29 cellular contexts compared by ENCODE assay signal in genomic region chr2:33220533-33220932, GRCh38.
DNase-seq lines count a peak whose midpoint lies in the region; FAIRE-seq and TF ChIP-seq lines count a peak whose summit lies in the region.
"Had no signal": no experiment of that assay in that cellular context is flagged by ENCODE, and none has a peak within 500 bp of the region (broad histone marks: within the 10 kb centered on the region; RNA-seq: fewer than 3 reads in every experiment).

No MANE protein-coding gene starts in this region.

- TF ChIP-seq POLR2A in suprapubic skin (IDR thresholded peaks at IDR 0.05) = no peak
- TF ChIP-seq POLR2A in thyroid gland (IDR thresholded peaks at IDR 0.05) = no peak

- no peaks in the 10 kb centered on the region for H3K27me3 Mint-ChIP-seq in HFFc6 (ENCODE audit: insufficient read depth)
- H3K27me3 Mint-ChIP-seq in astrocyte (ENCODE audit: low read depth, unreplicated experiment) = no peaks in the 10 kb centered on the region
- H3K27me3 Mint-ChIP-seq in activated naive CD8-positive, alpha-beta T cell treated with anti-CD3 and anti-CD28 coated beads for 36 hours = peaks cover 17% of the 10 kb centered on the region
- H3K27me3 Mint-ChIP-seq in Calu3 (ENCODE audit: unreplicated experiment) = no peaks in the 10 kb centered on the region

- H3K9ac ChIP-seq in astrocyte (ENCODE audit: low read length) = peak overlapping the region; percentile 38
- H3K9ac ChIP-seq: KMS-11, parathyroid adenoma had no signal

- H3K4me2 ChIP-seq in astrocyte (ENCODE audit: low read length) = peak overlapping the region; percentile 46
- H3K4me2 ChIP-seq: KMS-11 had no signal

- no peak for TF ChIP-seq EP300 in suprapubic skin (IDR thresholded peaks at IDR 0.05)

- FAIRE-seq in astrocyte (lab: Jason Lieb, UNC) (no peak), urothelium cell line (lab: Jason Lieb, UNC) (no peak)
- FAIRE-seq: G401.6, kidney, TTC549 had no signal

- no peaks in the 10 kb centered on the region for H3K27me3 ChIP-seq in astrocyte (ENCODE audit: insufficient read depth, low read length)
- H3K27me3 ChIP-seq in suprapubic skin = no peaks in the 10 kb centered on the region
- no peaks in the 10 kb centered on the region for H3K27me3 ChIP-seq in thyroid gland
- H3K27me3 ChIP-seq: gastroesophageal sphincter, stomach had no signal

- CTCF ChIA-PET in Calu3 (lab: Charles Lee) = interaction anchor here (0.7 kb wide), 1 partner anchor 11 kb away, joined by 3 read pairs; no protein-coding TSS in a partner anchor

- H2AFZ ChIP-seq in astrocyte (ENCODE audit: low read depth, low read length) = no peak overlapping the region
- H2AFZ ChIP-seq: parathyroid adenoma had no signal

- H3K9me3 ChIP-seq in astrocyte (ENCODE audit: insufficient read depth, low read depth, low read length) (no peaks in the 10 kb centered on the region), suprapubic skin (no peaks in the 10 kb centered on the region), thyroid gland (no peaks in the 10 kb centered on the region)
- H3K9me3 ChIP-seq: gastroesophageal sphincter, stomach had no signal

- no peak overlapping the region for H3K4me3 ChIP-seq in astrocyte (ENCODE audit: insufficient read depth, low read depth, low read length)
- H3K4me3 ChIP-seq in suprapubic skin = no peak overlapping the region
- no peak overlapping the region for H3K4me3 ChIP-seq in thyroid gland (replicated peaks in 1 of 3)
- H3K4me3 ChIP-seq: gastroesophageal sphincter, lung, stomach had no signal

- DNase-seq in HFFc6 = no peak
- no peak for DNase-seq in astrocyte (ENCODE audit: low read depth)
- DNase-seq in left kidney (ENCODE audit: low read depth, low spot score) = peak; percentile 14
- no peak for DNase-seq in suprapubic skin (ENCODE audit: low spot score in 2 of 2)
- DNase-seq in thyroid gland = no peak
- no peak for DNase-seq in activated naive CD8-positive, alpha-beta T cell treated with anti-CD3 and anti-CD28 coated beads for 36 hours
- DNase-seq in Calu3 = no peak
- no peak for DNase-seq in urothelium cell line (ENCODE audit: low spot score)
- DNase-seq: activated CD8-positive, alpha-beta memory T cell treated with anti-CD3 and anti-CD28 coated beads for 24 hours; activated naive CD4-positive, alpha-beta T cell; activated T-cell treated with anti-CD3 and anti-CD28 coated beads, Interleukin-2, amount 50 U/mL, for 4 hours; amygdala; CD4-positive, alpha-beta T cell; central memory CD4-positive, alpha-beta T cell; DMS153; kidney; naive thymus-derived CD8-positive, alpha-beta T cell; NCI-H2081; right cardiac atrium; SHP77 treated with DMSO at 0.1 percent for 48 hours; stimulated activated CD4-positive, alpha-beta T cell treated with anti-CD3 and anti-CD28 coated beads, Interleukin-15, amount 100 ng/mL, for 24 hours; stomach; T-helper 1 cell had no signal

- intact Hi-C loops in thyroid gland (cut with DNase I) (no loop called here), Calu3 (cut with micrococcal nuclease; ENCODE audit: unreplicated experiment) (no loop called here)

- peaks cover 36% of the 10 kb centered on the region for H3K4me1 ChIP-seq in astrocyte (ENCODE audit: insufficient read depth, low read length)
- H3K4me1 ChIP-seq in suprapubic skin = peaks cover 10% of the 10 kb centered on the region
- peaks cover 0 to 15% of the 10 kb centered on the region in 2 donors for H3K4me1 ChIP-seq in thyroid gland
- H3K4me1 ChIP-seq: parathyroid adenoma had no signal

- peaks cover 4% of the 10 kb centered on the region for H3K79me2 ChIP-seq in astrocyte (ENCODE audit: insufficient read depth, low read length)
- H3K79me2 ChIP-seq: parathyroid adenoma had no signal

- H3K27ac Mint-ChIP-seq in HFFc6 = peak overlapping the region; percentile 70
- H3K27ac Mint-ChIP-seq in astrocyte (ENCODE audit: unreplicated experiment) = peak overlapping the region; percentile 85
- H3K27ac Mint-ChIP-seq in activated naive CD8-positive, alpha-beta T cell treated with anti-CD3 and anti-CD28 coated beads for 36 hours = no peak overlapping the region
- H3K27ac Mint-ChIP-seq in Calu3 (ENCODE audit: unreplicated experiment) = no peak overlapping the region
- H3K27ac Mint-ChIP-seq: CD4-positive, alpha-beta T cell; naive thymus-derived CD8-positive, alpha-beta T cell had no signal

- peak overlapping the region; percentile 66 for H3K27ac ChIP-seq in astrocyte (ENCODE audit: low read depth, low read length)
- peak overlapping the region; percentile 24 for H3K27ac ChIP-seq in suprapubic skin
- H3K27ac ChIP-seq in thyroid gland = no peak overlapping the region
- H3K27ac ChIP-seq: KMS-11, parathyroid adenoma had no signal

- H4K20me1 ChIP-seq in astrocyte (ENCODE audit: insufficient read depth, low read length) = no peaks in the 10 kb centered on the region

- H3K36me3 ChIP-seq in astrocyte (ENCODE audit: insufficient read depth, low read length) (peaks cover 16% of the 10 kb centered on the region), suprapubic skin (no peaks in the 10 kb centered on the region), thyroid gland (no peaks in the 10 kb centered on the region)

- H3K4me1 Mint-ChIP-seq in HFFc6 (ENCODE audit: low read depth) (peaks cover 86% of the 10 kb centered on the region), astrocyte (ENCODE audit: low read depth, unreplicated experiment) (peaks cover 23% of the 10 kb centered on the region), Calu3 (ENCODE audit: low read depth, unreplicated experiment) (peaks cover 10% of the 10 kb centered on the region)
- peaks cover 3% of the 10 kb centered on the region for H3K4me1 Mint-ChIP-seq in activated naive CD8-positive, alpha-beta T cell treated with anti-CD3 and anti-CD28 coated beads for 36 hours
- H3K4me1 Mint-ChIP-seq: naive thymus-derived CD8-positive, alpha-beta T cell had no signal

- no peaks in the 10 kb centered on the region for H3K9me3 Mint-ChIP-seq in HFFc6
- H3K9me3 Mint-ChIP-seq in astrocyte (ENCODE audit: unreplicated experiment) = peaks cover 4% of the 10 kb centered on the region
- H3K9me3 Mint-ChIP-seq in activated naive CD8-positive, alpha-beta T cell treated with anti-CD3 and anti-CD28 coated beads for 36 hours = peaks cover 4% of the 10 kb centered on the region
- H3K9me3 Mint-ChIP-seq in Calu3 (ENCODE audit: low read depth, unreplicated experiment) = no peaks in the 10 kb centered on the region
- H3K9me3 Mint-ChIP-seq: activated T-cell treated with anti-CD3 and anti-CD28 coated beads, Interleukin-2, amount 50 U/mL, for 4 hours; CD4-positive, alpha-beta T cell; naive thymus-derived CD8-positive, alpha-beta T cell had no signal

- H3K4me3 Mint-ChIP-seq in HFFc6 = peak overlapping the region; percentile 30
- H3K4me3 Mint-ChIP-seq in astrocyte (ENCODE audit: unreplicated experiment) = no peak overlapping the region
- no peak overlapping the region for H3K4me3 Mint-ChIP-seq in activated naive CD8-positive, alpha-beta T cell treated with anti-CD3 and anti-CD28 coated beads for 36 hours
- H3K4me3 Mint-ChIP-seq in Calu3 (ENCODE audit: low read depth, unreplicated experiment) = no peak overlapping the region
- H3K4me3 Mint-ChIP-seq: activated T-cell treated with anti-CD3 and anti-CD28 coated beads, Interleukin-2, amount 50 U/mL, for 4 hours; CD4-positive, alpha-beta T cell; naive thymus-derived CD8-positive, alpha-beta T cell had no signal

- TF ChIP-seq CTCF in HFFc6 (IDR thresholded peaks at IDR 0.05) (no peak), astrocyte (IDR thresholded peaks at IDR 0.05; ENCODE audit: insufficient read depth, low read depth, low read length) (no peak), suprapubic skin (IDR thresholded peaks at IDR 0.05) (no peak), thyroid gland (IDR thresholded peaks at IDR 0.05) (no peak), Calu3 (IDR thresholded peaks at IDR 0.05; ENCODE audit: unreplicated experiment) (no peak)

- 69% methylated on average over 3 of the region's 3 CpGs for WGBS in suprapubic skin
- 81 to 88% methylated on average over 3 of the region's 3 CpGs for WGBS in thyroid gland, 2 donors

- no TSS peak for BruUV-seq in Calu3 (replicated peaks; lab: Mats Ljungman, UMichigan)

- peaks cover 67% of the 10 kb centered on the region for H3K36me3 Mint-ChIP-seq in HFFc6 (ENCODE audit: low read depth)
- H3K36me3 Mint-ChIP-seq in astrocyte (ENCODE audit: low read depth, unreplicated experiment) = no peaks in the 10 kb centered on the region
- no peaks in the 10 kb centered on the region for H3K36me3 Mint-ChIP-seq in activated naive CD8-positive, alpha-beta T cell treated with anti-CD3 and anti-CD28 coated beads for 36 hours
- no peaks in the 10 kb centered on the region for H3K36me3 Mint-ChIP-seq in Calu3 (ENCODE audit: insufficient read depth, unreplicated experiment)
- H3K36me3 Mint-ChIP-seq: naive thymus-derived CD8-positive, alpha-beta T cell had no signal

Comparison
In these comparisons a context has a peak if more than half of its experiments do, and no peak if none do; other contexts are left out.
1. H3K27ac Mint-ChIP-seq: peak in HFFc6 (single experiment) and astrocyte (single experiment); none in activated naive CD8-positive, alpha-beta T cell treated with anti-CD3 and anti-CD28 coated beads for 36 hours (single experiment) and Calu3 (single experiment).
2. H3K27ac ChIP-seq: peak in astrocyte (single experiment) and suprapubic skin (single experiment); none in thyroid gland (0 of 3).